19 cellular contexts compared by ENCODE assay signal in the genomic region with DNA sequence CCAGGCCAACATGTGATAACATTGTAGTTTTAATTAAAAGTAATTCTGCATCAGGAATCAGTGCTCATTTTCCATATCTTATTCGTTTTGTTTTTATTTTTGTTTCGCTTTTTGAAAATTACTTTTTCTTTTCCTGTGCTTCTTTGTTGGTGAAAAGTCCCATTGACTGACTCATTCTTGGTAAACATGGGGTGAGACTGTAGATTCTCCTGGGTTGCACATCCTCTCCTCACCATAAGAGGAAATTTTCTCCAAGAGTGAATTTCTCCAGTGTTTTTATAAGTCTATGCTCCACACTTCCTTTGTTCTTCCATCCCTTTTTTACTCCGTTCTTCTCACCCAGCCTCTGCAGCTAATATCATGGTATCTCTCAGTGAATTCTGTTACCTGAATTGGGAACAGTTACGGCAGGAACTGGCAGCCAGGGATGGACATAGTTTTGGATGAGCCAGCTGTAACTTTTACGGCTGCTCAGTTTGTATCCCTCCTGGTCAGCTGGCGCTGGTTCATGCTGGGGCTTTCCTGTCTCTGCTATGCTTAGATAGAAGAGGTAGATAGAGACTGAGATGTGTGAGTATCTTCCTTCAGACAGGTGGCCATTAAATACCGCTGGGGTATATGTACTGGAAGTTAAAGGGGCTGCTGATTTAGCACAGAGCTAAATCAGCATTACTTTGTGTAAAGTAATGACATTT.
"Had no signal": no experiment of that assay in that cellular context is flagged by ENCODE, and none has a peak within 500 bp of the region (broad histone marks: within the 10 kb centered on the region; RNA-seq: fewer than 3 reads in every experiment).

No MANE protein-coding gene starts in this region.

- H3K4me3 ChIP-seq: left ventricle myocardium inferior, prostate gland, spleen, transverse colon had no signal

- H3K4me3 Mint-ChIP-seq: activated CD4-positive, alpha-beta memory T cell treated with anti-CD3 and anti-CD28 coated beads, Interleukin-2, amount 10 ng/mL, durations not matched to agents 7 days and 5 days; activated CD4-positive, alpha-beta T cell treated with anti-CD3 and anti-CD28 coated beads for 36 hours; activated T-helper 1 cell treated with anti-CD3 and anti-CD28 coated beads, Interleukin-12 subunit alpha, Interleukin-12 subunit beta, Interleukin-2, Interleukin-4 antibody, amounts not matched to agents 30 ng/mL and 10 ng/mL and 1 ng/mL, durations not matched to agents 14 hours and 24 hours and 36 hours; nephron; stimulated activated naive B cell treated with anti-CD40 and anti-IgM and Interleukin-4, amounts not matched to agents 10 μg/mL and 1 μg/mL and 100 μg/mL, for 72 hours had no signal

- H3K9me3 Mint-ChIP-seq: activated CD4-positive, alpha-beta memory T cell treated with anti-CD3 and anti-CD28 coated beads, Interleukin-2, amount 10 ng/mL, durations not matched to agents 7 days and 5 days; activated naive CD4-positive, alpha-beta T cell treated with anti-CD3 and anti-CD28 coated beads, Interleukin-2, amount 50 U/mL, for 72 hours; activated T-helper 1 cell treated with anti-CD3 and anti-CD28 coated beads, Interleukin-12 subunit alpha, Interleukin-12 subunit beta, Interleukin-2, Interleukin-4 antibody, amounts not matched to agents 30 ng/mL and 10 ng/mL and 1 ng/mL, durations not matched to agents 14 hours and 24 hours and 36 hours; nephron; stimulated activated naive B cell treated with anti-CD40 and anti-IgM and Interleukin-4, amounts not matched to agents 10 μg/mL and 1 μg/mL and 100 μg/mL, for 72 hours had no signal

- H3K27ac ChIP-seq: foreskin keratinocyte, left ventricle myocardium inferior, prostate gland, spleen, transverse colon had no signal

- ATAC-seq: activated CD4-positive, alpha-beta T cell treated with anti-CD3 and anti-CD28 coated beads for 36 hours; activated naive CD4-positive, alpha-beta T cell treated with anti-CD3 and anti-CD28 coated beads, Interleukin-2, amount 50 U/mL, for 72 hours; foreskin keratinocyte; sciatic nerve; stimulated activated naive B cell treated with anti-CD40 and anti-IgM and Interleukin-4, amounts not matched to agents 10 μg/mL and 1 μg/mL and 100 μg/mL, for 72 hours had no signal

- DNase-seq: activated CD4-positive, alpha-beta memory T cell treated with anti-CD3 and anti-CD28 coated beads, Interleukin-2, amount 10 ng/mL, durations not matched to agents 7 days and 5 days; activated CD4-positive, alpha-beta T cell treated with anti-CD3 and anti-CD28 coated beads for 36 hours; activated CD8-positive, alpha-beta memory T cell treated with anti-CD3 and anti-CD28 coated beads, Interleukin-2, amount 50 U/mL, for 48 hours; amniotic stem cell; foreskin keratinocyte; head of caudate nucleus; islet precursor cell; left ventricle myocardium inferior; mesendoderm; occipital lobe; spleen; stimulated activated CD4-positive, alpha-beta T cell treated with anti-CD3 and anti-CD28 coated beads, Interleukin-1b, Interleukin-23, amount 100 ng/mL, for 48 hours; stimulated activated naive B cell treated with anti-CD40 and anti-IgM and Interleukin-4, amounts not matched to agents 10 μg/mL and 1 μg/mL and 100 μg/mL, for 72 hours; transverse colon had no signal

- H3K9me3 ChIP-seq: left ventricle myocardium inferior, prostate gland, spleen, transverse colon had no signal

- H3K4me1 Mint-ChIP-seq: activated CD4-positive, alpha-beta memory T cell treated with anti-CD3 and anti-CD28 coated beads, Interleukin-2, amount 10 ng/mL, durations not matched to agents 7 days and 5 days had no signal

- H3K27me3 Mint-ChIP-seq: activated CD4-positive, alpha-beta memory T cell treated with anti-CD3 and anti-CD28 coated beads, Interleukin-2, amount 10 ng/mL, durations not matched to agents 7 days and 5 days; activated CD4-positive, alpha-beta T cell treated with anti-CD3 and anti-CD28 coated beads for 36 hours; stimulated activated naive B cell treated with anti-CD40 and anti-IgM and Interleukin-4, amounts not matched to agents 10 μg/mL and 1 μg/mL and 100 μg/mL, for 72 hours had no signal

- H3K4me1 ChIP-seq: foreskin keratinocyte, left ventricle myocardium inferior, prostate gland, spleen had no signal

- H3K27ac Mint-ChIP-seq: activated CD4-positive, alpha-beta memory T cell treated with anti-CD3 and anti-CD28 coated beads, Interleukin-2, amount 10 ng/mL, durations not matched to agents 7 days and 5 days; activated CD4-positive, alpha-beta T cell treated with anti-CD3 and anti-CD28 coated beads for 36 hours; activated T-helper 1 cell treated with anti-CD3 and anti-CD28 coated beads, Interleukin-12 subunit alpha, Interleukin-12 subunit beta, Interleukin-2, Interleukin-4 antibody, amounts not matched to agents 30 ng/mL and 10 ng/mL and 1 ng/mL, durations not matched to agents 14 hours and 24 hours and 36 hours; nephron; stimulated activated naive B cell treated with anti-CD40 and anti-IgM and Interleukin-4, amounts not matched to agents 10 μg/mL and 1 μg/mL and 100 μg/mL, for 72 hours had no signal
